ENCODE assay signal across 1 cellular context in genomic region chr1:67105508-67105907, GRCh38.
TF ChIP-seq lines count a peak whose summit lies in the region.

No MANE protein-coding gene starts in this region.

TF ChIP-seq in HepG2, 621 proteins besides CTCF, POLR2A, EP300 and RAD21 (continued from another document):
- TF ChIP-seq CSRNP2 (CRISPR knock-in tag; conservative IDR thresholded peaks at IDR 0.05; ENCODE audit: low read depth) (no peak), ZNF782 (CRISPR knock-in tag; IDR thresholded peaks at IDR 0.05; ENCODE audit: borderline replicate concordance) (no peak), REXO4 (CRISPR knock-in tag; IDR thresholded peaks at IDR 0.05; ENCODE audit: borderline replicate concordance) (no peak), BRF2 (CRISPR knock-in tag; IDR thresholded peaks at IDR 0.05) (no peak), ZBTB8A (CRISPR knock-in tag; IDR thresholded peaks at IDR 0.05; ENCODE audit: borderline replicate concordance, low read depth) (no peak), ZNF274 (CRISPR knock-in tag; IDR thresholded peaks at IDR 0.05) (no peak), ZNF275 (CRISPR knock-in tag; IDR thresholded peaks at IDR 0.05; ENCODE audit: borderline replicate concordance) (no peak), SOX13 (IDR thresholded peaks at IDR 0.05) (no peak), SOX13 (CRISPR knock-in tag; conservative IDR thresholded peaks at IDR 0.05 in 1 of 2, IDR thresholded peaks at IDR 0.05 in 1 of 2) (no peak), ZNF136 (CRISPR knock-in tag; IDR thresholded peaks at IDR 0.05; ENCODE audit: low read depth) (no peak), ZKSCAN1 (IDR thresholded peaks at IDR 0.05; ENCODE audit: low read length) (no peak), ZNF383 (CRISPR knock-in tag; IDR thresholded peaks at IDR 0.05; ENCODE audit: borderline replicate concordance) (no peak), CEBPB (IDR thresholded peaks at IDR 0.05; ENCODE audit: borderline replicate concordance, low read depth, low read length) (no peak)
